1 cellular context compared by ENCODE assay signal in genomic region chr17:29389994-29390855, GRCh38.
TF ChIP-seq lines count a peak whose summit lies in the region.

TAOK1 (plus strand) TSS chr17:29390363; CDS start chr17:29451549, 61,186 bp downstream.

TF ChIP-seq in HepG2, 621 proteins besides CTCF, POLR2A, EP300 and RAD21 (continued from another document and continues in another):
- TF ChIP-seq CSRNP1 (CRISPR knock-in tag; IDR thresholded peaks at IDR 0.05) (peak; percentile 89), NRL (CRISPR knock-in tag; IDR thresholded peaks at IDR 0.05; ENCODE audit: borderline replicate concordance) (peak; percentile 67; the same call in 1 of the 2 replicates), ZNF446 (CRISPR knock-in tag; IDR thresholded peaks at IDR 0.05) (no peak), ZNF652 (CRISPR knock-in tag; IDR thresholded peaks at IDR 0.05; ENCODE audit: borderline replicate concordance, low read depth) (no peak), ZNF784 (CRISPR knock-in tag; IDR thresholded peaks at IDR 0.05; ENCODE audit: borderline replicate concordance) (0 out of 2 replicates have a peak, but pooled peaks have one; percentile 46), PHF8 (CRISPR knock-in tag; IDR thresholded peaks at IDR 0.05) (peak; percentile 86), ZSCAN9 (CRISPR knock-in tag; IDR thresholded peaks at IDR 0.05; ENCODE audit: borderline replicate concordance) (no peak), JDP2 (CRISPR knock-in tag; IDR thresholded peaks at IDR 0.05; ENCODE audit: borderline replicate concordance) (no peak), ZNF496 (CRISPR knock-in tag; IDR thresholded peaks at IDR 0.05; ENCODE audit: insufficient replicate concordance) (no peak), NPAS2 (CRISPR knock-in tag; IDR thresholded peaks at IDR 0.05; ENCODE audit: borderline replicate concordance) (no peak), ZNF773 (CRISPR knock-in tag; IDR thresholded peaks at IDR 0.05; ENCODE audit: borderline replicate concordance) (no peak), ZNF367 (CRISPR knock-in tag; IDR thresholded peaks at IDR 0.05; ENCODE audit: borderline replicate concordance) (no peak; the same call in 1 of the 2 replicates), FOXA1 (IDR thresholded peaks at IDR 0.05) (no peak), FOXA1 (CRISPR knock-in tag; IDR thresholded peaks at IDR 0.05) (no peak), ZNF607 (CRISPR knock-in tag; IDR thresholded peaks at IDR 0.05; ENCODE audit: borderline replicate concordance) (peak; percentile 74), ZXDC (CRISPR knock-in tag; IDR thresholded peaks at IDR 0.05) (0 out of 2 replicates have a peak, but pooled peaks have one; percentile 4), ZNF142 (CRISPR knock-in tag; IDR thresholded peaks at IDR 0.05) (no peak), PHB2 (IDR thresholded peaks at IDR 0.05; ENCODE audit: partially characterized antibody) (no peak), ZNF597 (CRISPR knock-in tag; IDR thresholded peaks at IDR 0.05) (no peak), ATF7-NPFF (CRISPR knock-in tag; IDR thresholded peaks at IDR 0.05; ENCODE audit: low read depth) (peak; percentile 84), KLF12 (CRISPR knock-in tag; IDR thresholded peaks at IDR 0.05; ENCODE audit: borderline replicate concordance) (0 out of 2 replicates have a peak, but pooled peaks have one; percentile 40), ZEB1 (IDR thresholded peaks at IDR 0.05; ENCODE audit: insufficient replicate concordance, low read depth) (no peak), AFF4 (CRISPR knock-in tag; IDR thresholded peaks at IDR 0.05) (no peak), ZNF44 (CRISPR knock-in tag; IDR thresholded peaks at IDR 0.05) (no peak), ZNF121 (CRISPR knock-in tag; IDR thresholded peaks at IDR 0.05) (peak; percentile 80), HIVEP1 (CRISPR knock-in tag; IDR thresholded peaks at IDR 0.05) (0 out of 2 replicates have a peak, but pooled peaks have one; percentile 41), ZNF414 (CRISPR knock-in tag; IDR thresholded peaks at IDR 0.05) (no peak), MYNN (CRISPR knock-in tag; IDR thresholded peaks at IDR 0.05; ENCODE audit: low read depth) (no peak), REL (CRISPR knock-in tag; conservative IDR thresholded peaks at IDR 0.05) (peak; percentile 46), TFDP1 (CRISPR knock-in tag; IDR thresholded peaks at IDR 0.05; ENCODE audit: borderline replicate concordance) (peak; percentile 58; the same call in 1 of the 2 replicates), TP53 (CRISPR knock-in tag; conservative IDR thresholded peaks at IDR 0.05) (no peak), MZF1 (CRISPR knock-in tag; IDR thresholded peaks at IDR 0.05; ENCODE audit: borderline replicate concordance) (0 out of 2 replicates have a peak, but pooled peaks have one; percentile 63), JUN (CRISPR knock-in tag; IDR thresholded peaks at IDR 0.05) (no peak), ZNF749 (CRISPR knock-in tag; IDR thresholded peaks at IDR 0.05; ENCODE audit: borderline replicate concordance) (no peak), HOXD1 (CRISPR knock-in tag; IDR thresholded peaks at IDR 0.05) (peak; percentile 35; the same call in 1 of the 2 replicates), ZNF501 (CRISPR knock-in tag; IDR thresholded peaks at IDR 0.05) (peak; percentile 65), DZIP1 (CRISPR knock-in tag; IDR thresholded peaks at IDR 0.05) (peak; percentile 70; the same call in 1 of the 2 replicates), FOXK1 (CRISPR knock-in tag; IDR thresholded peaks at IDR 0.05; ENCODE audit: borderline replicate concordance, low read depth) (no peak), SNAI1 (CRISPR knock-in tag; IDR thresholded peaks at IDR 0.05; ENCODE audit: borderline replicate concordance) (no peak), TBX3 (IDR thresholded peaks at IDR 0.05; ENCODE audit: borderline replicate concordance) (peak; percentile 48; the same call in 1 of the 2 replicates)
